In the genomic region with DNA sequence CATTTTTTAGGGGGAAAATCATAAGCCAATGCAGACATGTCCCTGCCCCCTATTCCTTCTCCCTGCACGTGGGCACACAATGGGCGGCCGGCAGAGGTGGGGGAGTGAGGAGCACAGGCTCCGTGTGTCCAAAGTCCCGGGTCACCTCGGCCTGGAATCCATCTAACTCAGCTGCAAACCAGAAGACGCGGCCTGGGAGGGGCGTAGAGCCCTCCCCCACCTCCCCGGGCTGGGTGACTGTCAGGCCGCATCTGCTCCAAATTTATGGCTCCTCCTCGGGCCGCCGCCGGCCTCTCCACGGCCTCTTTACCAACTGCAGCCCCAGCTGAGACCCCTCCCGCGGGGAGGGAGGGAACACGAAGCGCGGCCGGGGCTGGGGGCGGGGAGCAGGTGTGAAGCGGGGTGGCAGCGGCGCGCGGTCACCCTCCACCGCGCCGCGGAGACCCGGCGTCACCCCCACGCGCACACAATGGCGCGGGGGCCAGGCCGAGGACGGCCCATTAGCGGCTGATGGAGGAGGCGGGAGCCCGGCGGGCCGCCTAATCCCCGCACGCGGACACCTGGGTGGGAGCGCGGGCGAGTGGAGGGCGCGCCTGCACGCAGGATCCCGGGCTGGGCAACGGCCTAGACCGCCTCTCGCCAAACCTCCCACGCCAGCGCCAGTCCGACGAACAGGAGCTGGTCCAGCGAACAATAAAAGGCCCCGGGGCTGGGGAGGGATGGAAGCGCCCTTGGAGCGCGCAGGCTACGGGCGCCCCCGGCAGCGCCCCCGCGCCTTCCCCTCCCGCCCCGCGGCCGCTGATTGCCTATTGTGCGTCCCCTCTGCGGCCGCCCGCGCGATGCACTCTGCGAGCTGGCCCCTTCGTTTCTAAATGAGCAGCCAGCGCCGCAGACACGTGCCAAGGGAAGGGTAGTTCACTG, we compare ENCODE assay signal across 8 cellular contexts. TPM values are rescaled to one million over a fixed set of nuclear protein-coding genes. Genes with fewer than 3 reads are reported as not detected.
A peak's percentile ranks its signal among the peaks of the same experiment; 100 is the strongest.
DNase-seq lines count a peak whose midpoint lies in the region; ATAC-seq and TF ChIP-seq lines count a peak whose summit lies in the region.

No MANE protein-coding gene starts in this region.

- H3K4me3 ChIP-seq in Panc1 (ENCODE audit: low read depth in 2 of 2, low read length in 2 of 2) (peak overlapping the region; percentile 25 to 45), fibroblast of pulmonary artery (replicated peaks; ENCODE audit: low read depth, low read length) (peak overlapping the region; percentile 39), gastrocnemius medialis (peak overlapping the region; percentile 34 to 55 (median 42))

- H3K4me1 ChIP-seq in ES-I3 (ENCODE audit: insufficient read depth, low read length) (no peaks in the 10 kb centered on the region; the same call in 1 of the 2 replicates), Panc1 (ENCODE audit: control insufficient read depth, insufficient read depth, low read length) (peaks cover 3% of the 10 kb centered on the region), gastrocnemius medialis (peaks cover 9 to 23% of the 10 kb centered on the region in 2 donors), foreskin keratinocyte (no peaks in the 10 kb centered on the region)

- peak; percentile 26 for ATAC-seq in Panc1
- no peak for ATAC-seq in gastrocnemius medialis
- ATAC-seq in foreskin keratinocyte, result no peak

- TF ChIP-seq CTCF in Panc1 (IDR thresholded peaks at IDR 0.05) (no peak), fibroblast of pulmonary artery (IDR thresholded peaks at IDR 0.05; ENCODE audit: low read length, missing control alignments) (no peak), gastrocnemius medialis (IDR thresholded peaks at IDR 0.05 in 4 of 5, conservative IDR thresholded peaks at IDR 0.05 in 1 of 5) (no peak), GM20000 (IDR thresholded peaks at IDR 0.05; ENCODE audit: extremely low read depth, missing control alignments) (no peak), foreskin keratinocyte (conservative IDR thresholded peaks at IDR 0.05) (no peak)

- intact Hi-C loops in Panc1 (cut with micrococcal nuclease; ENCODE audit: unreplicated experiment) (loop anchor here (5.0 kb wide), 1 partner anchor 37 kb away; the partner anchor contains the start of gene MSANTD2), gastrocnemius medialis (cut with DNase I; ENCODE audit: low total_unique reads) (loop anchor here (5.0 kb wide), 1 partner anchor 77 kb away; the partner anchor contains the start of gene ESAM)

- H3K36me3 ChIP-seq in ES-I3 (ENCODE audit: insufficient read depth, low read length), result no peaks in the 10 kb centered on the region
- no peaks in the 10 kb centered on the region for H3K36me3 ChIP-seq in Panc1 (ENCODE audit: control insufficient read depth, insufficient read depth, low read length)
- no peaks in the 10 kb centered on the region for H3K36me3 ChIP-seq in gastrocnemius medialis

- CTCF ChIA-PET in Panc1 (lab: Charles Lee), result interaction anchor here (0.6 to 2.4 kb wide), 5 partner anchors 10 to 78 kb away, joined by 3 to 11 read pairs (median 6); no protein-coding TSS in a partner anchor

- H3K27me3 ChIP-seq in Panc1 (ENCODE audit: control insufficient read depth, insufficient read depth, low read length) (peaks cover 61% of the 10 kb centered on the region), gastrocnemius medialis (peaks cover 62 to 67% (median 63%) of the 10 kb centered on the region in 3 donors), foreskin keratinocyte (peaks cover 94% of the 10 kb centered on the region)

- POLR2A ChIA-PET in Panc1 (lab: Charles Lee), result no interaction called here

- H3K9ac ChIP-seq in ES-I3 (ENCODE audit: low read depth, low read length), result peak overlapping the region; percentile 43; the same call in 1 of the 2 replicates

- no peak overlapping the region for H3K27ac ChIP-seq in Panc1 (ENCODE audit: low read length)
- no peak overlapping the region for H3K27ac ChIP-seq in gastrocnemius medialis
- H3K27ac ChIP-seq in foreskin keratinocyte, result no peak overlapping the region

- DNase-seq in Panc1 (ENCODE audit: low read depth, low spot score) (no peak), fibroblast of pulmonary artery (ENCODE audit: low read depth) (peak; percentile 8), gastrocnemius medialis (no peak), inferior parietal cortex (ENCODE audit: extremely low spot score) (no peak), GM20000 (ENCODE audit: low spot score) (no peak), foreskin keratinocyte (no peak)
- DNase-seq in NK-92 treated with Interleukin-12 subunit alpha and Interleukin-12 subunit beta, amount 100 ng/mL, for 24 hours (lab: John Stamatoyannopoulos, UW), result no peak

- BruUV-seq in Panc1 (replicated peaks; lab: Mats Ljungman, UMichigan), result no TSS peak

- no peaks in the 10 kb centered on the region for H3K9me3 ChIP-seq in ES-I3 (ENCODE audit: control insufficient read depth, insufficient read depth, low read length)
- H3K9me3 ChIP-seq in Panc1 (ENCODE audit: control insufficient read depth, insufficient read depth, low read depth, low read length), result no peaks in the 10 kb centered on the region
- H3K9me3 ChIP-seq in gastrocnemius medialis, result no peaks in the 10 kb centered on the region

- no peak for TF ChIP-seq POLR2A in gastrocnemius medialis (IDR thresholded peaks at IDR 0.05)

- in situ Hi-C loops in Panc1 (cut with HindIII; ENCODE audit: low pct_unique_long_range_greater_than_20kb, low sequenced_read_pairs) (loop anchor here (5.0 to 10.0 kb wide), 2 partner anchors 42 to 175 kb away; no protein-coding TSS in a partner anchor), gastrocnemius medialis (cut with MboI; ENCODE audit: low sequenced_read_pairs in 4 of 4) (loop anchor here (5.0 to 10.0 kb wide), 4 partner anchors 75 to 175 kb away; partner anchors contain the start of genes SIAE (in 3 of the 4), SPA17 (in 3 of the 4) and ESAM (in 1 of the 4))

RNA-seq across cellular contexts. Expression of gene ROBO3, which starts 25.9 kb away (rescaled TPM):
- 12.0 TPM for total RNA-seq in Panc1 (2021; ENCODE audit: unreplicated experiment)
- polyA plus RNA-seq in Panc1 (2012; ENCODE audit: insufficient read length), result 15.7 TPM
- 1 to 10 TPM in 2 of 4 donors, under 1 TPM in 2; 0.35 to 3.7 (median 1.3) TPM for total RNA-seq in gastrocnemius medialis
- total RNA-seq in foreskin keratinocyte, result 24.0 and 51.7 TPM in 2 replicates
- 22.6 and 61.5 TPM in 2 replicates for polyA plus RNA-seq in foreskin keratinocyte

RNA-seq across cellular contexts. Expression of gene MSANTD2, which starts 39.1 kb away (rescaled TPM):
- total RNA-seq in Panc1 (2021; ENCODE audit: unreplicated experiment), result 20.5 TPM
- polyA plus RNA-seq in Panc1 (2012; ENCODE audit: insufficient read length), result 12.2 TPM
- total RNA-seq in gastrocnemius medialis, result 1 to 10 TPM; 3.3 to 5.1 (median 3.8) TPM
- total RNA-seq in foreskin keratinocyte, result 5.4 and 6.1 TPM in 2 replicates
- polyA plus RNA-seq in foreskin keratinocyte, result 3.0 and 4.0 TPM in 2 replicates

RNA-seq across cellular contexts. Expression of gene ROBO4, which starts 58.4 kb away (rescaled TPM):
- total RNA-seq in Panc1 (2021; ENCODE audit: unreplicated experiment), result 0.26 TPM
- polyA plus RNA-seq in Panc1 (2012; ENCODE audit: insufficient read length), result not detected
- 10 to 100 TPM in 3 of 4 donors, 1 to 10 TPM in 1; 7.6 to 18.7 (median 14.7) TPM for total RNA-seq in gastrocnemius medialis
- total RNA-seq in foreskin keratinocyte, result 1.5 and 6.4 TPM in 2 replicates
- 1.8 and 5.9 TPM in 2 replicates for polyA plus RNA-seq in foreskin keratinocyte
